16 cellular contexts compared by ENCODE assay signal in the genomic region with DNA sequence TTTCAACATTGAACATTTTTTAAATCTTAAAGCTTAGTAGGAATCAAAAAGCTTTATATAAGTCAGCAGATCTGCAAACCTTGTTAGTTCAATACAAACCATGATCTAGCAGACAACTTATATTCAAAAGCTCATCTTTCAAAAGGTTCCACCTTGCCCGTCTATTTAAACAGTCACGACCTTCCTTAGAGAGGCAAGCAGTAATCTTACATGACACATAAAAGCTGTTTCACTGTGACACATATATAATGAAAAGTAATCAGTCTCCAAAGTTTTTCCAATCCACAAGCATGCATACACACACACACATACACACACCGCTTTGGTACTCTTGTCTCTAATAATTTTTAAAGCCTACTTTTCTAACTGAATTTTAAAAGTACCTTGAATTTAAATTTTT. TPM values are rescaled to one million over a fixed set of nuclear protein-coding genes. Genes with fewer than 3 reads are reported as not detected.
DNase-seq lines count a peak whose midpoint lies in the region; ATAC-seq and TF ChIP-seq lines count a peak whose summit lies in the region.
"Had no signal": no experiment of that assay in that cellular context is flagged by ENCODE, and none has a peak within 500 bp of the region (broad histone marks: within the 10 kb centered on the region; RNA-seq: fewer than 3 reads in every experiment).

No MANE protein-coding gene starts in this region.

- H3K4me1 Mint-ChIP-seq in activated naive CD4-positive, alpha-beta T cell treated with anti-CD3 and anti-CD28 coated beads, Interleukin-2, amount 50 U/mL, for 24 hours: peaks cover 7% of the 10 kb centered on the region
- peaks cover 6% of the 10 kb centered on the region for H3K4me1 Mint-ChIP-seq in activated naive CD8-positive, alpha-beta T cell treated with anti-CD3 and anti-CD28 coated beads, Interleukin-2, amount 10 ng/mL, durations not matched to agents 7 days and 5 days

- H3K27me3 Mint-ChIP-seq in activated naive CD4-positive, alpha-beta T cell treated with anti-CD3 and anti-CD28 coated beads, Interleukin-2, amount 50 U/mL, for 24 hours: no peaks in the 10 kb centered on the region
- no peaks in the 10 kb centered on the region for H3K27me3 Mint-ChIP-seq in activated naive CD8-positive, alpha-beta T cell treated with anti-CD3 and anti-CD28 coated beads, Interleukin-2, amount 10 ng/mL, durations not matched to agents 7 days and 5 days

- peaks cover 75% of the 10 kb centered on the region for H3K36me3 ChIP-seq in lower lobe of right lung
- peaks cover 77% of the 10 kb centered on the region for H3K36me3 ChIP-seq in upper lobe of right lung
- peaks cover 50 to 76% (median 71%) of the 10 kb centered on the region in 3 donors for H3K36me3 ChIP-seq in tibial artery

- H3K4me1 ChIP-seq in lower lobe of right lung (peaks cover 55% of the 10 kb centered on the region), upper lobe of right lung (peaks cover 34% of the 10 kb centered on the region), tibial artery (no peaks in the 10 kb centered on the region)
- H3K4me1 ChIP-seq: ascending aorta, suprapubic skin had no signal

- H3K9me3 Mint-ChIP-seq in activated naive CD4-positive, alpha-beta T cell treated with anti-CD3 and anti-CD28 coated beads, Interleukin-2, amount 50 U/mL, for 24 hours: no peaks in the 10 kb centered on the region
- peaks cover 3% of the 10 kb centered on the region for H3K9me3 Mint-ChIP-seq in activated naive CD8-positive, alpha-beta T cell treated with anti-CD3 and anti-CD28 coated beads, Interleukin-2, amount 10 ng/mL, durations not matched to agents 7 days and 5 days

- TF ChIP-seq CTCF in lower lobe of right lung (IDR thresholded peaks at IDR 0.05) (no peak), upper lobe of right lung (IDR thresholded peaks at IDR 0.05) (no peak), tibial artery (IDR thresholded peaks at IDR 0.05) (no peak)

- POLR2A ChIA-PET in activated naive CD8-positive, alpha-beta T cell treated with anti-CD3 and anti-CD28 coated beads, Interleukin-2, amount 10 ng/mL, durations not matched to agents 7 days and 5 days (lab: Charles Lee): no interaction called here

- DNase-seq in activated naive CD4-positive, alpha-beta T cell treated with anti-CD3 and anti-CD28 coated beads, Interleukin-2, amount 50 U/mL, for 16 hours: no peak
- DNase-seq in activated naive CD8-positive, alpha-beta T cell treated with anti-CD3 and anti-CD28 coated beads, Interleukin-2, amount 10 ng/mL, durations not matched to agents 7 days and 5 days: no peak
- no peak for DNase-seq in lower lobe of right lung
- no peak for DNase-seq in upper lobe of right lung
- no peak for DNase-seq in tibial artery
- no peak for DNase-seq in erythroblast (lab: John Stamatoyannopoulos, UW)
- DNase-seq: activated CD8-positive, alpha-beta memory T cell treated with anti-CD3 and anti-CD28 coated beads for 24 hours; dorsolateral prefrontal cortex; mesendoderm; NCI-H1092; SIG-M5; spleen had no signal

- H3K27ac Mint-ChIP-seq in activated naive CD4-positive, alpha-beta T cell treated with anti-CD3 and anti-CD28 coated beads, Interleukin-2, amount 50 U/mL, for 24 hours: peak overlapping the region; percentile 88
- H3K27ac Mint-ChIP-seq in activated naive CD8-positive, alpha-beta T cell treated with anti-CD3 and anti-CD28 coated beads, Interleukin-2, amount 10 ng/mL, durations not matched to agents 7 days and 5 days: peak overlapping the region; percentile 1

- H3K4me3 ChIP-seq in lower lobe of right lung (no peak overlapping the region), upper lobe of right lung (no peak overlapping the region), tibial artery (no peak overlapping the region)
- H3K4me3 ChIP-seq: ascending aorta, dorsolateral prefrontal cortex, spleen, suprapubic skin had no signal

- H3K27me3 ChIP-seq in lower lobe of right lung (ENCODE audit: low read depth) (no peaks in the 10 kb centered on the region), upper lobe of right lung (no peaks in the 10 kb centered on the region), tibial artery (no peaks in the 10 kb centered on the region)
- H3K27me3 ChIP-seq: ascending aorta, dorsolateral prefrontal cortex, spleen, suprapubic skin had no signal

- no peak for ATAC-seq in activated naive CD8-positive, alpha-beta T cell treated with anti-CD3 and anti-CD28 coated beads, Interleukin-2, amount 10 ng/mL, durations not matched to agents 7 days and 5 days (ENCODE audit: low read depth)
- ATAC-seq in lower lobe of right lung (no peak), upper lobe of right lung (no peak), HG02588 (IDR thresholded peaks at IDR 0.05; ENCODE audit: unreplicated experiment) (no peak)

- H3K36me3 Mint-ChIP-seq in activated naive CD4-positive, alpha-beta T cell treated with anti-CD3 and anti-CD28 coated beads, Interleukin-2, amount 50 U/mL, for 24 hours: peaks cover 12% of the 10 kb centered on the region
- peaks cover 27% of the 10 kb centered on the region for H3K36me3 Mint-ChIP-seq in activated naive CD8-positive, alpha-beta T cell treated with anti-CD3 and anti-CD28 coated beads, Interleukin-2, amount 10 ng/mL, durations not matched to agents 7 days and 5 days

- no peaks in the 10 kb centered on the region for H3K9me3 ChIP-seq in lower lobe of right lung
- no peaks in the 10 kb centered on the region for H3K9me3 ChIP-seq in upper lobe of right lung
- no peaks in the 10 kb centered on the region for H3K9me3 ChIP-seq in tibial artery
- H3K9me3 ChIP-seq: ascending aorta, suprapubic skin had no signal

- intact Hi-C loops in lower lobe of right lung (cut with DNase I) (no loop called here), upper lobe of right lung (cut with DNase I) (no loop called here), tibial artery (cut with DNase I; ENCODE audit: low total_unique reads) (no loop called here)

- TF ChIP-seq POLR2A in erythroblast (IDR thresholded peaks at IDR 0.05; ENCODE audit: low read length): no peak

- H3K27ac ChIP-seq in lower lobe of right lung (peak overlapping the region; percentile 12), upper lobe of right lung (peak overlapping the region; percentile 12), tibial artery (peak overlapping the region in 1 of 2 donors; percentile 12)
- H3K27ac ChIP-seq: suprapubic skin had no signal

- H3K4me3 Mint-ChIP-seq in activated naive CD4-positive, alpha-beta T cell treated with anti-CD3 and anti-CD28 coated beads, Interleukin-2, amount 50 U/mL, for 24 hours: peak overlapping the region; percentile 16
- no peak overlapping the region for H3K4me3 Mint-ChIP-seq in activated naive CD8-positive, alpha-beta T cell treated with anti-CD3 and anti-CD28 coated beads, Interleukin-2, amount 10 ng/mL, durations not matched to agents 7 days and 5 days

RNA-seq across cellular contexts. Expression of gene SOD2, which starts 12.9 kb away (rescaled TPM):
- total RNA-seq in activated naive CD8-positive, alpha-beta T cell treated with anti-CD3 and anti-CD28 coated beads, Interleukin-2, amount 10 ng/mL, durations not matched to agents 7 days and 5 days: 10 to 100 TPM; 68.4 to 72.1 TPM
- total RNA-seq in lower lobe of right lung: 352 TPM
- total RNA-seq in upper lobe of right lung: 374 TPM

RNA-seq across cellular contexts. Expression of gene WTAP, which starts 47.2 kb away (rescaled TPM):
- 100 to 1,000 TPM; 127 to 129 TPM for total RNA-seq in activated naive CD8-positive, alpha-beta T cell treated with anti-CD3 and anti-CD28 coated beads, Interleukin-2, amount 10 ng/mL, durations not matched to agents 7 days and 5 days
- 78.4 TPM for total RNA-seq in lower lobe of right lung
- total RNA-seq in upper lobe of right lung: 77.4 TPM
